Comparison of ENCODE assay signal across 8 cellular contexts in the genomic region with DNA sequence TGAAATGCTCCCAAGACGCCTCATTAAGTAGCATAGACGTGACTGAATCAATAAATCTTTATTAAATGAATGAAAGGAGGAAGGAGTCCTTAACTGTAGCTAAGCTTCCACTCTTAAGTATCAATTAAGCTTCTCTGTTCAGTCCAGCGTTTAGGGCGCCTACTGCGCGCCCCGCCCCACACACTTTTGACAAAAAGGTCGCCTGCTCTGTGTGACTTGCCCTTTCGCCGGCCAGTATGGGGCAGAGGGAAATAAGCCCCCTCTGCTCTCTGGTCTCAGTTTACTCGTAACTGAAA. TPM values are rescaled to one million over a fixed set of nuclear protein-coding genes. Genes with fewer than 3 reads are reported as not detected.
DNase-seq lines count a peak whose midpoint lies in the region; ATAC-seq and TF ChIP-seq lines count a peak whose summit lies in the region.

No MANE protein-coding gene starts in this region.

- no peak for ATAC-seq in left cardiac atrium
- no peak for ATAC-seq in lung (ENCODE audit: insufficient read depth, low FRiP score)
- no peak for ATAC-seq in GM21825 (IDR thresholded peaks at IDR 0.05; ENCODE audit: unreplicated experiment)

- DNase-seq in cardiac muscle cell (ENCODE audit: low read depth in 1 of 2, low spot score in 1 of 2) (no peak), left cardiac atrium (no peak), adipocyte (ENCODE audit: low read depth) (no peak), lung (ENCODE audit: low spot score) (no peak), medulla oblongata (ENCODE audit: extremely low spot score) (no peak), HT-29 (ENCODE audit: low spot score) (no peak)

- H3K27ac ChIP-seq in cardiac muscle cell: peak overlapping the region; percentile 46
- peak overlapping the region in 1 of 2 donors; percentile 55 for H3K27ac ChIP-seq in lung (ENCODE audit: low read depth in 1 of 2, low read length in 1 of 2)
- H3K27ac ChIP-seq in urinary bladder (ENCODE audit: low read depth): no peak overlapping the region

- H3K4me1 ChIP-seq in cardiac muscle cell (ENCODE audit: low read depth): peaks cover 6% of the 10 kb centered on the region
- H3K4me1 ChIP-seq in adipocyte (ENCODE audit: control insufficient read depth, insufficient read depth, low read length): peaks cover 16% of the 10 kb centered on the region
- no peaks in the 10 kb centered on the region for H3K4me1 ChIP-seq in lung (ENCODE audit: control insufficient read depth in 2 of 2, insufficient read depth in 2 of 2, low read length in 2 of 2)
- H3K4me1 ChIP-seq in urinary bladder (ENCODE audit: insufficient read depth): no peaks in the 10 kb centered on the region

- intact Hi-C loops in left cardiac atrium (cut with DNase I): no loop called here

- WGBS in lung, 2 donors: 3 to 4% methylated on average over 11 of the region's 11 CpGs
- WGBS in urinary bladder: 6% methylated on average over 11 of the region's 11 CpGs

- no peaks in the 10 kb centered on the region for H3K9me3 ChIP-seq in cardiac muscle cell (ENCODE audit: low read depth)
- no peaks in the 10 kb centered on the region for H3K9me3 ChIP-seq in adipocyte (ENCODE audit: control insufficient read depth, low read length)
- no peaks in the 10 kb centered on the region for H3K9me3 ChIP-seq in lung (ENCODE audit: control insufficient read depth in 2 of 2, insufficient read depth in 1 of 2, low read length in 1 of 2)

- H3K27me3 ChIP-seq in cardiac muscle cell (no peaks in the 10 kb centered on the region), adipocyte (replicated peaks; ENCODE audit: control insufficient read depth, insufficient read depth, low read length) (no peaks in the 10 kb centered on the region), lung (ENCODE audit: control insufficient read depth, insufficient read depth) (no peaks in the 10 kb centered on the region)

- peak overlapping the region; percentile 78 for H3K9ac ChIP-seq in adipocyte (ENCODE audit: low read length)

- H3K4me3 ChIP-seq in cardiac muscle cell (peak overlapping the region; percentile 71), adipocyte (ENCODE audit: low read length) (peak overlapping the region; percentile 96), lung (peak overlapping the region; percentile 45), urinary bladder (ENCODE audit: low read depth, low read length) (peak overlapping the region; percentile 41)

- TF ChIP-seq CTCF in cardiac muscle cell (IDR thresholded peaks at IDR 0.05; ENCODE audit: low read depth, low read length): no peak
- TF ChIP-seq CTCF in lung (IDR thresholded peaks at IDR 0.05; ENCODE audit: control extremely low read depth, extremely low read depth): no peak

- no peaks in the 10 kb centered on the region for H3K36me3 ChIP-seq in cardiac muscle cell
- H3K36me3 ChIP-seq in adipocyte (ENCODE audit: control insufficient read depth, insufficient read depth, low read length, severe bottlenecking): peaks cover 5% of the 10 kb centered on the region
- H3K36me3 ChIP-seq in lung (ENCODE audit: control insufficient read depth in 2 of 2, insufficient read depth in 2 of 2, low read length in 2 of 2): peaks cover 0 to 7% of the 10 kb centered on the region in 2 donors
- H3K36me3 ChIP-seq in urinary bladder (ENCODE audit: insufficient read depth): no peaks in the 10 kb centered on the region

RNA-seq across cellular contexts. Expression of a gene that starts 0.7 kb away (rescaled TPM):
- total RNA-seq in cardiac muscle cell (18.0 and 19.3 TPM in 2 replicates), left cardiac atrium (1 to 10 TPM; 4.5 to 5.0 TPM), lung (10 to 100 TPM in 1 of 2 donors, 1 to 10 TPM in 1; 7.0 to 17.6 TPM), urinary bladder (9.0 TPM)
- polyA plus RNA-seq in cardiac muscle cell (9.5 and 19.0 TPM in 2 replicates), lung (10 to 100 TPM in 1 of 2 donors, 1 to 10 TPM in 1; 7.8 to 12.2 TPM), urinary bladder (10.5 TPM)
- 45.4 and 50.8 TPM in 2 replicates for total RNA-seq in HT-29 (2014; rRNA removed; shearing (Covaris generic))

RNA-seq across cellular contexts. Expression of a gene that starts 30.3 kb away (rescaled TPM):
- total RNA-seq in cardiac muscle cell (81.6 and 92.8 TPM in 2 replicates), left cardiac atrium (10 to 100 TPM; 58.4 to 61.1 TPM), lung (10 to 100 TPM; 14.5 to 26.0 TPM), urinary bladder (15.0 TPM)
- polyA plus RNA-seq in cardiac muscle cell (80.6 and 85.2 TPM in 2 replicates), lung (10 to 100 TPM; 10.4 to 18.6 TPM), urinary bladder (70.7 TPM)
- total RNA-seq in HT-29 (2014; rRNA removed; shearing (Covaris generic)): 37.4 and 43.7 TPM in 2 replicates

RNA-seq across cellular contexts. Expression of a gene that starts 31.0 kb away (rescaled TPM):
- 197 and 257 TPM in 2 replicates for total RNA-seq in cardiac muscle cell
- 144 and 156 TPM in 2 replicates for polyA plus RNA-seq in cardiac muscle cell
- total RNA-seq in left cardiac atrium: 100 to 1,000 TPM; 113 to 131 TPM
- 100 to 1,000 TPM in 1 of 2 donors, 10 to 100 TPM in 1; 62.5 to 145 TPM for total RNA-seq in lung
- 100 to 1,000 TPM; 103 to 130 TPM for polyA plus RNA-seq in lung
- total RNA-seq in urinary bladder: 48.5 TPM
- polyA plus RNA-seq in urinary bladder: 125 TPM
- 206 and 210 TPM in 2 replicates for total RNA-seq in HT-29 (2014; rRNA removed; shearing (Covaris generic))

RNA-seq across cellular contexts. Expression of a gene that starts 43.8 kb away (rescaled TPM):
- total RNA-seq in cardiac muscle cell (65.8 and 69.8 TPM in 2 replicates), left cardiac atrium (10 to 100 TPM; 31.8 to 36.3 TPM), lung (10 to 100 TPM; 22.9 to 31.6 TPM), urinary bladder (16.4 TPM)
- polyA plus RNA-seq in cardiac muscle cell (44.7 and 48.7 TPM in 2 replicates), lung (10 to 100 TPM; 18.6 to 19.1 TPM), urinary bladder (34.5 TPM)
- total RNA-seq in HT-29 (2014; rRNA removed; shearing (Covaris generic)): 64.8 and 66.6 TPM in 2 replicates

RNA-seq across cellular contexts. Expression of a gene that starts 52.1 kb away (rescaled TPM):
- total RNA-seq in cardiac muscle cell (132 and 203 TPM in 2 replicates), left cardiac atrium (10 to 100 TPM; 35.5 to 39.6 TPM), lung (10 to 100 TPM; 51.3 to 88.9 TPM), urinary bladder (49.6 TPM)
- polyA plus RNA-seq in cardiac muscle cell (182 and 187 TPM in 2 replicates), lung (100 to 1,000 TPM in 1 of 2 donors, 10 to 100 TPM in 1; 54.5 to 110 TPM), urinary bladder (119 TPM)
- 118 and 146 TPM in 2 replicates for total RNA-seq in HT-29 (2014; rRNA removed; shearing (Covaris generic))

Comparison
In these comparisons a context has a peak if more than half of its experiments do, and no peak if none do; other contexts are left out.
1. H3K4me3 ChIP-seq: peak in every context shown above with its lines; median percentile 96 in adipocyte; 71 in cardiac muscle cell; 45 in lung; 41 in urinary bladder.